ENCODE assay signal across 7 cellular contexts in genomic region chr18:61435064-61435652, GRCh38.
DNase-seq lines count a peak whose midpoint lies in the region; ATAC-seq and TF ChIP-seq lines count a peak whose summit lies in the region.

No MANE protein-coding gene starts in this region.

- H3K27ac Mint-ChIP-seq in activated CD8-positive, alpha-beta T cell treated with anti-CD3 and anti-CD28 coated beads for 36 hours, result no peak overlapping the region
- H3K27ac Mint-ChIP-seq in memory B cell, result no peak overlapping the region

- CTCF ChIA-PET in activated CD8-positive, alpha-beta T cell treated with anti-CD3 and anti-CD28 coated beads for 36 hours (lab: Charles Lee), result no interaction called here

- H3K4me3 Mint-ChIP-seq in activated CD8-positive, alpha-beta T cell treated with anti-CD3 and anti-CD28 coated beads for 36 hours, result no peak overlapping the region
- no peak overlapping the region for H3K4me3 Mint-ChIP-seq in memory B cell

- no peaks in the 10 kb centered on the region for H3K27me3 Mint-ChIP-seq in activated CD8-positive, alpha-beta T cell treated with anti-CD3 and anti-CD28 coated beads for 36 hours
- no peaks in the 10 kb centered on the region for H3K27me3 Mint-ChIP-seq in memory B cell

- H3K36me3 Mint-ChIP-seq in activated CD8-positive, alpha-beta T cell treated with anti-CD3 and anti-CD28 coated beads for 36 hours (ENCODE audit: low read depth), result no peaks in the 10 kb centered on the region
- H3K36me3 Mint-ChIP-seq in memory B cell, result no peaks in the 10 kb centered on the region

- ATAC-seq in HG03520 (IDR thresholded peaks at IDR 0.05; ENCODE audit: unreplicated experiment) (peak; percentile 95), memory B cell (ENCODE audit: low read depth) (peak; percentile 57)
- ATAC-seq in activated CD8-positive, alpha-beta T cell treated with anti-CD3 and anti-CD28 coated beads for 36 hours, result peak; percentile 47

- DNase-seq in GM12865 (ENCODE audit: low read depth) (peak; percentile 22), GM20000 (ENCODE audit: low spot score) (peak; percentile 12), memory B cell (ENCODE audit: low spot score in 2 of 2) (no peak), NCI-H345 (lab: John Stamatoyannopoulos, UW) (no peak)
- DNase-seq in activated CD8-positive, alpha-beta T cell treated with anti-CD3 and anti-CD28 coated beads for 36 hours, result peak; percentile 2
- DNase-seq in activated CD4-positive, CD25-positive, alpha-beta regulatory T cell (lab: John Stamatoyannopoulos, UW), result no peak

- intact Hi-C loops in activated CD8-positive, alpha-beta T cell treated with anti-CD3 and anti-CD28 coated beads for 36 hours (cut with micrococcal nuclease), result no loop called here

- no peaks in the 10 kb centered on the region for H3K4me1 Mint-ChIP-seq in activated CD8-positive, alpha-beta T cell treated with anti-CD3 and anti-CD28 coated beads for 36 hours (ENCODE audit: low read depth)
- no peaks in the 10 kb centered on the region for H3K4me1 Mint-ChIP-seq in memory B cell

- POLR2A ChIA-PET in activated CD8-positive, alpha-beta T cell treated with anti-CD3 and anti-CD28 coated beads for 36 hours (lab: Charles Lee), result no interaction called here

- no peaks in the 10 kb centered on the region for H3K9me3 Mint-ChIP-seq in activated CD8-positive, alpha-beta T cell treated with anti-CD3 and anti-CD28 coated beads for 36 hours
- H3K9me3 Mint-ChIP-seq in memory B cell, result peaks cover 1% of the 10 kb centered on the region

- TF ChIP-seq CTCF in GM12865 (IDR thresholded peaks at IDR 0.05; ENCODE audit: insufficient read depth, low read depth, low read length, missing control alignments) (peak; percentile 66), GM20000 (IDR thresholded peaks at IDR 0.05; ENCODE audit: extremely low read depth, missing control alignments) (peak; percentile 27)
- peak; percentile 54 for TF ChIP-seq CTCF in activated CD8-positive, alpha-beta T cell treated with anti-CD3 and anti-CD28 coated beads for 36 hours (IDR thresholded peaks at IDR 0.05)

- no peak overlapping the region for H3K4me3 ChIP-seq in GM12865 (ENCODE audit: low read depth, low read length)

Comparison
In these comparisons a context has a peak if more than half of its experiments do, and no peak if none do; other contexts are left out.
1. DNase-seq: peak in GM12865 (single experiment), GM20000 (single experiment) and activated CD8-positive, alpha-beta T cell treated with anti-CD3 and anti-CD28 coated beads for 36 hours (single experiment); none in memory B cell (0 of 2), activated CD4-positive, CD25-positive, alpha-beta regulatory T cell (0 of 4) and NCI-H345 (single experiment).
2. Peak in every context shown above with its lines, with median percentiles within 50 percentile points of each other: CTCF ChIP-seq and ATAC-seq.